In genomic region chr1:225811622-225812487, GRCh38 we compare ENCODE assay signal across 9 cellular contexts. TPM values are rescaled to one million over a fixed set of nuclear protein-coding genes. Genes with fewer than 3 reads are reported as not detected.
A peak's percentile ranks its signal among the peaks of the same experiment; 100 is the strongest.
DNase-seq lines count a peak whose midpoint lies in the region; ATAC-seq and TF ChIP-seq lines count a peak whose summit lies in the region.
"Had no signal": no experiment of that assay in that cellular context is flagged by ENCODE, and none has a peak within 500 bp of the region (broad histone marks: within the 10 kb centered on the region; RNA-seq: fewer than 3 reads in every experiment).

No MANE protein-coding gene starts in this region.

- H3K4me1 Mint-ChIP-seq in activated T-helper 17 cell treated with anti-CD3 and anti-CD28 coated beads, Interleukin-2, amount 50 U/mL, for 72 hours: no peaks in the 10 kb centered on the region

- intact Hi-C loops in PC-3 (cut with micrococcal nuclease): no loop called here
- intact Hi-C loops in gastrocnemius medialis (cut with DNase I; ENCODE audit: low total_unique reads): loop anchor here (2.0 kb wide), 1 partner anchor 113 kb away; the partner anchor contains the start of gene PYCR2

- H3K27ac ChIP-seq in PC-3 (ENCODE audit: low read length) (no peak overlapping the region), gastrocnemius medialis (peak overlapping the region; percentile 94 to 97 (median 96))

- in situ Hi-C loops in gastrocnemius medialis (cut with MboI; ENCODE audit: low sequenced_read_pairs in 4 of 4): no loop called here

- no peak for TF ChIP-seq POLR2A in gastrocnemius medialis (IDR thresholded peaks at IDR 0.05)

- H3F3A ChIP-seq in PC-3 (ENCODE audit: low read length, unreplicated experiment): no peaks in the 10 kb centered on the region

- no TSS peak for BruUV-seq in PC-3 (replicated peaks; lab: Mats Ljungman, UMichigan)

- POLR2A ChIA-PET in PC-3 (lab: Charles Lee; ENCODE audit: unreplicated experiment): no interaction called here

- H3K9me3 Mint-ChIP-seq in activated T-helper 17 cell treated with anti-CD3 and anti-CD28 coated beads, Interleukin-2, amount 50 U/mL, for 72 hours: no peaks in the 10 kb centered on the region
- H3K9me3 Mint-ChIP-seq: T-helper 1 cell treated with Interleukin-12 subunit alpha and Interleukin-12 subunit beta and Interleukin-4 antibody, amounts not matched to agents 30 μg/mL and 1 μg/mL, for 36 hours had no signal

- ATAC-seq in PC-3: no peak
- ATAC-seq in gastrocnemius medialis: peak; percentile 29 to 40
- ATAC-seq in activated T-helper 17 cell treated with anti-CD3 and anti-CD28 coated beads, Interleukin-2, amount 50 U/mL, for 72 hours (replicated peaks): no peak
- no peak for ATAC-seq in GM19395 (IDR thresholded peaks at IDR 0.05; ENCODE audit: unreplicated experiment)

- H3K27me3 ChIP-seq in PC-3 (ENCODE audit: low read length) (no peaks in the 10 kb centered on the region), gastrocnemius medialis (no peaks in the 10 kb centered on the region)

- H3K27ac Mint-ChIP-seq in activated T-helper 17 cell treated with anti-CD3 and anti-CD28 coated beads, Interleukin-2, amount 50 U/mL, for 72 hours: no peak overlapping the region
- H3K27ac Mint-ChIP-seq: T-helper 1 cell treated with Interleukin-12 subunit alpha and Interleukin-12 subunit beta and Interleukin-4 antibody, amounts not matched to agents 30 μg/mL and 1 μg/mL, for 36 hours had no signal

- H3K4me3 Mint-ChIP-seq in activated T-helper 17 cell treated with anti-CD3 and anti-CD28 coated beads, Interleukin-2, amount 50 U/mL, for 72 hours: no peak overlapping the region
- H3K4me3 Mint-ChIP-seq: T-helper 1 cell treated with Interleukin-12 subunit alpha and Interleukin-12 subunit beta and Interleukin-4 antibody, amounts not matched to agents 30 μg/mL and 1 μg/mL, for 36 hours had no signal

- DNase-seq in GM03348 (ENCODE audit: low spot score) (peak; percentile 38), PC-3 (peak; percentile 50), foreskin melanocyte (peak; percentile 66), gastrocnemius medialis (peak; percentile 67 to 76), globus pallidus (ENCODE audit: low spot score) (no peak), mucosa of gallbladder (ENCODE audit: low spot score) (no peak)

- no peaks in the 10 kb centered on the region for H3K36me3 ChIP-seq in PC-3 (ENCODE audit: low read depth, low read length)
- no peaks in the 10 kb centered on the region for H3K36me3 ChIP-seq in gastrocnemius medialis

- H3K79me2 ChIP-seq in PC-3 (ENCODE audit: low read length): peaks cover 54% of the 10 kb centered on the region

- no peak overlapping the region for H2AFZ ChIP-seq in PC-3 (ENCODE audit: low read length)

- H4K20me1 ChIP-seq in PC-3 (ENCODE audit: low read length): no peaks in the 10 kb centered on the region

- H3K4me3 ChIP-seq in PC-3 (ENCODE audit: low read length) (peak overlapping the region; percentile 87), gastrocnemius medialis (peak overlapping the region; percentile 69 to 89 (median 75))

- no peaks in the 10 kb centered on the region for H3K9me3 ChIP-seq in PC-3 (ENCODE audit: low read length)
- no peaks in the 10 kb centered on the region for H3K9me3 ChIP-seq in gastrocnemius medialis

- H3K36me3 Mint-ChIP-seq in activated T-helper 17 cell treated with anti-CD3 and anti-CD28 coated beads, Interleukin-2, amount 50 U/mL, for 72 hours (ENCODE audit: low read depth): no peaks in the 10 kb centered on the region

- H3K4me1 ChIP-seq in PC-3 (ENCODE audit: insufficient read depth, low read length) (peaks cover 26% of the 10 kb centered on the region), gastrocnemius medialis (peaks cover 57 to 66% of the 10 kb centered on the region in 2 donors)

- H3K9ac ChIP-seq in PC-3 (ENCODE audit: low read length): 0 out of 2 replicates have a peak overlapping the region, but pooled peaks have one; percentile 68

- no peaks in the 10 kb centered on the region for H3K27me3 Mint-ChIP-seq in activated T-helper 17 cell treated with anti-CD3 and anti-CD28 coated beads, Interleukin-2, amount 50 U/mL, for 72 hours

- peak overlapping the region; percentile 88 for H3K4me2 ChIP-seq in PC-3 (ENCODE audit: low read length)

- H3K9me2 ChIP-seq in PC-3 (replicated peaks; ENCODE audit: low read length): no peaks in the 10 kb centered on the region

- TF ChIP-seq CTCF in PC-3 (conservative IDR thresholded peaks at IDR 0.05; ENCODE audit: low read depth, low read length): peak; percentile 80
- peak in 1 of 5 experiments; percentile 42 for TF ChIP-seq CTCF in gastrocnemius medialis (IDR thresholded peaks at IDR 0.05 in 4 of 5, conservative IDR thresholded peaks at IDR 0.05 in 1 of 5)

- CTCF ChIA-PET in PC-3 (lab: Charles Lee): no interaction called here

RNA-seq across cellular contexts. Expression of gene EPHX1, which starts 1.9 kb away (rescaled TPM):
- total RNA-seq in PC-3 (2014; rRNA removed): 54.6 and 69.2 TPM in 2 replicates
- total RNA-seq in gastrocnemius medialis: 100 to 1,000 TPM in 2 of 4 donors, 10 to 100 TPM in 2; 65.7 to 155 (median 108) TPM
- 1 to 10 TPM; 1.5 to 1.7 TPM for total RNA-seq in activated T-helper 17 cell treated with anti-CD3 and anti-CD28 coated beads, Interleukin-2, amount 50 U/mL, for 72 hours
- total RNA-seq in mucosa of gallbladder: 231 TPM

RNA-seq across cellular contexts. Expression of gene SRP9, which starts 34.2 kb away (rescaled TPM):
- total RNA-seq in PC-3 (2014; rRNA removed) (241 and 306 TPM in 2 replicates), gastrocnemius medialis (100 to 1,000 TPM; 182 to 207 (median 198) TPM), mucosa of gallbladder (292 TPM)
- 100 to 1,000 TPM; 209 to 281 TPM for total RNA-seq in activated T-helper 17 cell treated with anti-CD3 and anti-CD28 coated beads, Interleukin-2, amount 50 U/mL, for 72 hours

Comparison
In these comparisons a context has a peak if more than half of its experiments do, and no peak if none do; other contexts are left out.
1. DNase-seq: peak in GM03348 (single experiment), PC-3 (single experiment), foreskin melanocyte (single experiment) and gastrocnemius medialis (2 of 2); none in globus pallidus (single experiment) and mucosa of gallbladder (single experiment).
2. ATAC-seq: peak in gastrocnemius medialis (2 of 2); none in PC-3 (single experiment), activated T-helper 17 cell treated with anti-CD3 and anti-CD28 coated beads, Interleukin-2, amount 50 U/mL, for 72 hours (single experiment) and GM19395 (single experiment).
3. RNA of gene EPHX1, which starts 1.9 kb away (total RNA-seq): 231 TPM in mucosa of gallbladder (single experiment), 65.7 to 155 TPM in gastrocnemius medialis and 54.6 to 69.2 TPM in PC-3; 1.5 to 1.7 TPM in activated T-helper 17 cell treated with anti-CD3 and anti-CD28 coated beads, Interleukin-2, amount 50 U/mL, for 72 hours; every median in the first group is over 10 times any median in the second.